In the genomic region with DNA sequence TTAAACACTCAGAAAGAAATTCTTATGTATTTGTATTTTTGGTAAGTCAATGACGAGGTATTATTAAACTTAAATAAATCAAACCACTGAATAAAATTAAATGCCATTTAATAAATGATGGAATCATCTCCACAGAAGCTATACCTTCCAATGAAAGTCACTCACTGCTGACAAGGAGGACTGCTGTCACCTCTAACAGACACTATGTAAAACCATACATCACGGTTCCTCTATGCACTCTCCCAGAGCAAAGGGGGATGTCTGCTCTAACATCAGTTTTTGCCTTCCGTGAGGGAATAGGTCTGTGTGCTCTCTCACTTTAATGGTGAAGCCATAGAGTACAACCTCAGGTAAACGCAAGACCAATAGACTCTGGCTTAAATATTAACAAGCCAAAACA, we compare ENCODE assay signal across 11 cellular contexts.
DNase-seq lines count a peak whose midpoint lies in the region; ATAC-seq, FAIRE-seq and TF ChIP-seq lines count a peak whose summit lies in the region.
"Had no signal": no experiment of that assay in that cellular context is flagged by ENCODE, and none has a peak within 500 bp of the region (broad histone marks: within the 10 kb centered on the region; RNA-seq: fewer than 3 reads in every experiment).

No MANE protein-coding gene starts in this region.

- intact Hi-C loops in ascending aorta (cut with DNase I) (loop anchor here (5.0 kb wide), 1 partner anchor 47 kb away; no protein-coding TSS in a partner anchor), tibial artery (cut with DNase I; ENCODE audit: low total_unique reads) (no loop called here)

- no peak for DNase-seq in ascending aorta (ENCODE audit: low spot score in 2 of 2)
- DNase-seq in tibial artery = no peak
- no peak for DNase-seq in urothelium cell line (ENCODE audit: low spot score)
- DNase-seq in activated CD4-positive, CD25-positive, alpha-beta regulatory T cell treated with anti-CD3 and anti-CD28 coated beads, Interleukin-2, amount 50 U/mL, for 72 hours = no peak
- DNase-seq: effector CD8-positive, alpha-beta T cell had no signal

- ATAC-seq in GM18909 (IDR thresholded peaks at IDR 0.05; ENCODE audit: poor library complexity, unreplicated experiment) (peak; percentile 31), HG02973 (IDR thresholded peaks at IDR 0.05; ENCODE audit: unreplicated experiment) (peak; percentile 19), SK-N-SH treated with all-trans-retinoic acid at 6 μM for 48 hours (no peak)

- H3K9ac ChIP-seq in BLaER1 treated with 17β-estradiol and CSF1 and Interleukin-3, amounts not matched to agents 10 nM and 100 nM = peak overlapping the region in 10 of 11 experiments; percentile 16 to 67 (median 44); a peak in 14 of 22 replicates
- H3K9ac ChIP-seq: parathyroid adenoma had no signal

- H3K4me2 ChIP-seq in BLaER1 treated with 17β-estradiol and CSF1 and Interleukin-3, amounts not matched to agents 10 nM and 100 nM = peak overlapping the region; percentile 53 to 96 (median 86)

- peaks cover 0 to 8% (median under 1%) of the 10 kb centered on the region in 11 experiments; a peak in 4 of 22 replicates for H3K9me3 ChIP-seq in BLaER1 treated with 17β-estradiol and CSF1 and Interleukin-3, amounts not matched to agents 10 nM and 100 nM (replicated peaks in 1 of 11)
- no peaks in the 10 kb centered on the region for H3K9me3 ChIP-seq in ascending aorta
- H3K9me3 ChIP-seq in tibial artery = no peaks in the 10 kb centered on the region

- H3K36me3 ChIP-seq in BLaER1 treated with 17β-estradiol and CSF1 and Interleukin-3, amounts not matched to agents 10 nM and 100 nM = peaks cover 37 to 80% (median 64%) of the 10 kb centered on the region in 11 experiments
- peaks cover 4 to 11% of the 10 kb centered on the region in 2 donors for H3K36me3 ChIP-seq in ascending aorta
- H3K36me3 ChIP-seq in tibial artery = peaks cover 0 to 6% (median 5%) of the 10 kb centered on the region in 3 donors

- no peak for FAIRE-seq in urothelium cell line (lab: Jason Lieb, UNC)
- FAIRE-seq: D721Med had no signal

- H4K20me1 ChIP-seq in BLaER1 treated with 17β-estradiol and CSF1 and Interleukin-3, amounts not matched to agents 10 nM and 100 nM = peaks cover 28 to 97% (median 74%) of the 10 kb centered on the region in 11 experiments; a peak in 21 of 22 replicates

- TF ChIP-seq CTCF in ascending aorta (IDR thresholded peaks at IDR 0.05) (no peak), tibial artery (IDR thresholded peaks at IDR 0.05) (no peak)

- H3K4me1 ChIP-seq in BLaER1 treated with 17β-estradiol and CSF1 and Interleukin-3, amounts not matched to agents 10 nM and 100 nM = peaks cover 65 to 88% (median 84%) of the 10 kb centered on the region in 10 experiments
- peaks cover 16 to 55% of the 10 kb centered on the region in 2 donors for H3K4me1 ChIP-seq in ascending aorta
- H3K4me1 ChIP-seq in tibial artery = peaks cover 0 to 83% (median 59%) of the 10 kb centered on the region in 4 donors
- H3K4me1 ChIP-seq: parathyroid adenoma had no signal

- peak overlapping the region in 1 of 10 experiments; percentile 47; a peak in 1 of 20 replicates for H3K4me3 ChIP-seq in BLaER1 treated with 17β-estradiol and CSF1 and Interleukin-3, amounts not matched to agents 10 nM and 100 nM
- H3K4me3 ChIP-seq in ascending aorta (no peak overlapping the region), tibial artery (no peak overlapping the region)

- peak overlapping the region in 9 of 11 experiments; percentile 49 to 87 (median 76); a peak in 18 of 22 replicates for H3K27ac ChIP-seq in BLaER1 treated with 17β-estradiol and CSF1 and Interleukin-3, amounts not matched to agents 10 nM and 100 nM
- H3K27ac ChIP-seq in ascending aorta = peak overlapping the region; percentile 85 to 93
- peak overlapping the region in 1 of 2 donors; percentile 83 for H3K27ac ChIP-seq in tibial artery
- H3K27ac ChIP-seq: parathyroid adenoma had no signal

- H3K27me3 ChIP-seq in BLaER1 treated with 17β-estradiol and CSF1 and Interleukin-3, amounts not matched to agents 10 nM and 100 nM = no peaks in the 10 kb centered on the region
- H3K27me3 ChIP-seq in ascending aorta (no peaks in the 10 kb centered on the region), tibial artery (no peaks in the 10 kb centered on the region)

TF ChIP-seq in SK-N-SH treated with all-trans-retinoic acid at 6 μM for 48 hours, 23 proteins besides CTCF, POLR2A, EP300 and RAD21:
- TF ChIP-seq ESRRG (CRISPR knock-in tag; IDR thresholded peaks at IDR 0.05) (no peak), ZFP3 (CRISPR knock-in tag; IDR thresholded peaks at IDR 0.05) (no peak), GLIS3 (CRISPR knock-in tag; IDR thresholded peaks at IDR 0.05) (no peak), PPARA (CRISPR knock-in tag; IDR thresholded peaks at IDR 0.05; ENCODE audit: borderline replicate concordance) (no peak), ZNF70 (CRISPR knock-in tag; IDR thresholded peaks at IDR 0.05) (no peak), SNAI2 (CRISPR knock-in tag; IDR thresholded peaks at IDR 0.05) (no peak), ISL1 (CRISPR knock-in tag; IDR thresholded peaks at IDR 0.05) (no peak), ZNF8 (CRISPR knock-in tag; IDR thresholded peaks at IDR 0.05) (no peak), RARB (CRISPR knock-in tag; IDR thresholded peaks at IDR 0.05) (no peak), TCF4 (CRISPR knock-in tag; IDR thresholded peaks at IDR 0.05; ENCODE audit: borderline replicate concordance) (no peak), ARNTL (CRISPR knock-in tag; IDR thresholded peaks at IDR 0.05; ENCODE audit: borderline replicate concordance, low read depth) (no peak), ZFP30 (CRISPR knock-in tag; IDR thresholded peaks at IDR 0.05) (no peak), CSDC2 (CRISPR knock-in tag; IDR thresholded peaks at IDR 0.05) (no peak)
- TF ChIP-seq, protein P1, sequence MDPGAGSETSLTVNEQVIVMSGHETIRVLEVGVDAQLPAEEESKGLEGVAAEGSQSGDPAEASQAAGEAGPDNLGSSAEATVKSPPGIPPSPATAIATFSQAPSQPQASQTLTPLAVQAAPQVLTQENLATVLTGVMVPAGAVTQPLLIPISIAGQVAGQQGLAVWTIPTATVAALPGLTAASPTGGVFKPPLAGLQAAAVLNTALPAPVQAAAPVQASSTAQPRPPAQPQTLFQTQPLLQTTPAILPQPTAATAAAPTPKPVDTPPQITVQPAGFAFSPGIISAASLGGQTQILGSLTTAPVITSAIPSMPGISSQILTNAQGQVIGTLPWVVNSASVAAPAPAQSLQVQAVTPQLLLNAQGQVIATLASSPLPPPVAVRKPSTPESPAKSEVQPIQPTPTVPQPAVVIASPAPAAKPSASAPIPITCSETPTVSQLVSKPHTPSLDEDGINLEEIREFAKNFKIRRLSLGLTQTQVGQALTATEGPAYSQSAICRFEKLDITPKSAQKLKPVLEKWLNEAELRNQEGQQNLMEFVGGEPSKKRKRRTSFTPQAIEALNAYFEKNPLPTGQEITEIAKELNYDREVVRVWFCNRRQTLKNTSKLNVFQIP (CRISPR knock-in tag; IDR thresholded peaks at IDR 0.05; ENCODE audit: borderline replicate concordance, low read depth) = no peak
- TF ChIP-seq, protein P2, sequence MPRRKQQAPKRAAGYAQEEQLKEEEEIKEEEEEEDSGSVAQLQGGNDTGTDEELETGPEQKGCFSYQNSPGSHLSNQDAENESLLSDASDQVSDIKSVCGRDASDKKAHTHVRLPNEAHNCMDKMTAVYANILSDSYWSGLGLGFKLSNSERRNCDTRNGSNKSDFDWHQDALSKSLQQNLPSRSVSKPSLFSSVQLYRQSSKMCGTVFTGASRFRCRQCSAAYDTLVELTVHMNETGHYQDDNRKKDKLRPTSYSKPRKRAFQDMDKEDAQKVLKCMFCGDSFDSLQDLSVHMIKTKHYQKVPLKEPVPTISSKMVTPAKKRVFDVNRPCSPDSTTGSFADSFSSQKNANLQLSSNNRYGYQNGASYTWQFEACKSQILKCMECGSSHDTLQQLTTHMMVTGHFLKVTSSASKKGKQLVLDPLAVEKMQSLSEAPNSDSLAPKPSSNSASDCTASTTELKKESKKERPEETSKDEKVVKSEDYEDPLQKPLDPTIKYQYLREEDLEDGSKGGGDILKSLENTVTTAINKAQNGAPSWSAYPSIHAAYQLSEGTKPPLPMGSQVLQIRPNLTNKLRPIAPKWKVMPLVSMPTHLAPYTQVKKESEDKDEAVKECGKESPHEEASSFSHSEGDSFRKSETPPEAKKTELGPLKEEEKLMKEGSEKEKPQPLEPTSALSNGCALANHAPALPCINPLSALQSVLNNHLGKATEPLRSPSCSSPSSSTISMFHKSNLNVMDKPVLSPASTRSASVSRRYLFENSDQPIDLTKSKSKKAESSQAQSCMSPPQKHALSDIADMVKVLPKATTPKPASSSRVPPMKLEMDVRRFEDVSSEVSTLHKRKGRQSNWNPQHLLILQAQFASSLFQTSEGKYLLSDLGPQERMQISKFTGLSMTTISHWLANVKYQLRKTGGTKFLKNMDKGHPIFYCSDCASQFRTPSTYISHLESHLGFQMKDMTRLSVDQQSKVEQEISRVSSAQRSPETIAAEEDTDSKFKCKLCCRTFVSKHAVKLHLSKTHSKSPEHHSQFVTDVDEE (CRISPR knock-in tag; IDR thresholded peaks at IDR 0.05) = no peak
